Comparison of ENCODE assay signal across 1 cellular context in genomic region chr20:63130654-63131577, GRCh38.
TF ChIP-seq lines count a peak whose summit lies in the region.

No MANE protein-coding gene starts in this region.

TF ChIP-seq in GM23338, 12 proteins besides CTCF, POLR2A, EP300 and RAD21:
- TF ChIP-seq ZNF462 (CRISPR knock-in tag; IDR thresholded peaks at IDR 0.05), result no peak
- TF ChIP-seq NANOG (IDR thresholded peaks at IDR 0.05; ENCODE audit: borderline replicate concordance), result no peak
- TF ChIP-seq EZH2 (IDR thresholded peaks at IDR 0.05; ENCODE audit: low read depth, unreplicated experiment), result no peak
